Comparison of ENCODE assay signal across 8 cellular contexts in genomic region chr10:56360967-56361841, GRCh38. TPM values are rescaled to one million over a fixed set of nuclear protein-coding genes. Genes with fewer than 3 reads are reported as not detected.
DNase-seq lines count a peak whose midpoint lies in the region; ATAC-seq and TF ChIP-seq lines count a peak whose summit lies in the region.

Gene ZWINT, minus strand, starts transcription at chr10:56361259. Its CDS starts 23 bp downstream, at chr10:56361236.

- peak within 1 kb of the TSS; percentile 98 for H3K4me2 ChIP-seq in GM23338

- H3K27me3 Mint-ChIP-seq in GM23338 (ENCODE audit: insufficient read depth, low read depth, poor library complexity) (peaks cover 12% of the 10 kb centered on the region), naive B cell (no peaks in the 10 kb centered on the region)

- H3K27me3 ChIP-seq in GM23338 (ENCODE audit: insufficient read depth), result no peaks in the 10 kb centered on the region

- no peaks in the 10 kb centered on the region for H3K9me2 ChIP-seq in GM23338 (ENCODE audit: insufficient read depth)

- H3K79me2 ChIP-seq in GM23338 (replicated peaks; ENCODE audit: insufficient read depth), result peaks cover 33% of the 10 kb centered on the region

- 0 out of 2 replicates have a peak, but pooled peaks cover 4% of the 10 kb centered on the region for H3K4me1 ChIP-seq in GM23338 (ENCODE audit: insufficient read depth)

- H3K36me3 Mint-ChIP-seq in GM23338 (ENCODE audit: low read depth) (peaks cover 39% of the 10 kb centered on the region), naive B cell (no peaks in the 10 kb centered on the region)
- peaks cover 47% of the 10 kb centered on the region for H3K36me3 Mint-ChIP-seq in stimulated activated effector memory CD8-positive, alpha-beta T cell treated with anti-CD3 and anti-CD28 coated beads, Interleukin-12 subunit alpha, Interleukin-12 subunit beta, amount 100 ng/mL, for 72 hours

- peak within 1 kb of the TSS; percentile 45; the same call in 1 of the 2 replicates for H3K27ac ChIP-seq in GM23338 (ENCODE audit: low read depth)

- no peak for TF ChIP-seq CTCF in GM23338 (conservative IDR thresholded peaks at IDR 0.05; ENCODE audit: low read depth in 2 of 2)

- H3K4me1 Mint-ChIP-seq in GM23338 (no peaks in the 10 kb centered on the region; the same call in 2 of the 3 replicates), naive B cell (peaks cover 14 to 19% (median 18%) of the 10 kb centered on the region in 3 donors)
- H3K4me1 Mint-ChIP-seq in stimulated activated effector memory CD8-positive, alpha-beta T cell treated with anti-CD3 and anti-CD28 coated beads, Interleukin-12 subunit alpha, Interleukin-12 subunit beta, amount 100 ng/mL, for 72 hours, result peaks cover 33% of the 10 kb centered on the region

- no peaks in the 10 kb centered on the region for H3F3A ChIP-seq in GM23338 (replicated peaks; ENCODE audit: low read depth)

- peaks cover 6% of the 10 kb centered on the region; the same call in 1 of the 2 replicates for H4K20me1 ChIP-seq in GM23338 (replicated peaks; ENCODE audit: insufficient read depth)

- H3K4me3 Mint-ChIP-seq in GM23338 (peak within 1 kb of the TSS; percentile 99), naive B cell (peak within 1 kb of the TSS; percentile 88 to 98 (median 94))
- peak within 1 kb of the TSS; percentile 78 for H3K4me3 Mint-ChIP-seq in stimulated activated effector memory CD8-positive, alpha-beta T cell treated with anti-CD3 and anti-CD28 coated beads, Interleukin-12 subunit alpha, Interleukin-12 subunit beta, amount 100 ng/mL, for 72 hours

- H3K4me3 ChIP-seq in GM23338, result peak within 1 kb of the TSS; percentile 78

- H3K27ac Mint-ChIP-seq in GM23338, result peak within 1 kb of the TSS; percentile 97
- peak within 1 kb of the TSS; percentile 63 to 90 (median 84) for H3K27ac Mint-ChIP-seq in naive B cell
- peak within 1 kb of the TSS; percentile 84 for H3K27ac Mint-ChIP-seq in stimulated activated effector memory CD8-positive, alpha-beta T cell treated with anti-CD3 and anti-CD28 coated beads, Interleukin-12 subunit alpha, Interleukin-12 subunit beta, amount 100 ng/mL, for 72 hours

- H3K9me3 Mint-ChIP-seq in GM23338, result no peaks in the 10 kb centered on the region
- no peaks in the 10 kb centered on the region for H3K9me3 Mint-ChIP-seq in naive B cell
- H3K9me3 Mint-ChIP-seq in stimulated activated effector memory CD8-positive, alpha-beta T cell treated with anti-CD3 and anti-CD28 coated beads, Interleukin-12 subunit alpha, Interleukin-12 subunit beta, amount 100 ng/mL, for 72 hours, result no peaks in the 10 kb centered on the region

- ATAC-seq in GM23338, result peak; percentile 99
- peak; percentile 95 to 96 for ATAC-seq in naive B cell (ENCODE audit: low read depth in 2 of 2)
- peak; percentile 96 for ATAC-seq in stimulated activated effector memory CD8-positive, alpha-beta T cell treated with anti-CD3 and anti-CD28 coated beads, Interleukin-12 subunit alpha, Interleukin-12 subunit beta, amount 100 ng/mL, for 72 hours

- DNase-seq in Daoy (ENCODE audit: low read depth) (peak; percentile 96), GM23338 (ENCODE audit: low spot score) (peak; percentile 98), Kasumi-1 (lab: John Stamatoyannopoulos, UW) (peak; percentile 99 to 100), RPMI7951 (ENCODE audit: low read depth) (peak; percentile 93), activated T-helper 1 cell treated with Interleukin-2 at 50 U/mL for 16 hours (ENCODE audit: low read depth) (peak; percentile 86), fibroblast of gingiva (ENCODE audit: low read depth) (peak; percentile 96), naive B cell (peak; percentile 85)
- DNase-seq in stimulated activated effector memory CD8-positive, alpha-beta T cell treated with anti-CD3 and anti-CD28 coated beads, Interleukin-12 subunit alpha, Interleukin-12 subunit beta, amount 100 ng/mL, for 72 hours (ENCODE audit: low spot score in 2 of 2), result peak; percentile 83 to 94

- peak within 1 kb of the TSS; percentile 96 for H2AFZ ChIP-seq in GM23338

- peaks cover 14% of the 10 kb centered on the region; the same call in 1 of the 2 replicates for H3K36me3 ChIP-seq in GM23338 (ENCODE audit: insufficient read depth)

TF ChIP-seq in GM23338, 12 proteins besides CTCF, POLR2A, EP300 and RAD21:
- TF ChIP-seq ETS1 (IDR thresholded peaks at IDR 0.05) (no peak), JUNB (IDR thresholded peaks at IDR 0.05; ENCODE audit: unreplicated experiment) (no peak), POLR2AphosphoS5 (IDR thresholded peaks at IDR 0.05; ENCODE audit: low read depth) (peak; percentile 88), ZNF114 (CRISPR knock-in tag; IDR thresholded peaks at IDR 0.05) (no peak), CREB1 (CRISPR knock-in tag; IDR thresholded peaks at IDR 0.05; ENCODE audit: low read depth) (no peak)
TF ChIP-seq in GM23338: peak in this region for 1.

RNA-seq across cellular contexts. Expression of gene ZWINT, which starts in this region (rescaled TPM):
- total RNA-seq in Daoy (2014; rRNA removed; shearing (Covaris generic)), result 76.5 and 79.3 TPM in 2 replicates
- total RNA-seq in GM23338 (2014; rRNA removed; shearing (Covaris generic)), result 81.1 and 83.7 TPM in 2 replicates
- polyA plus RNA-seq in GM23338 (2016; fragmentation: Nextera tagmentation; extraction: Ambion mirVana), result 101 and 109 TPM in 2 replicates
- 115 and 124 TPM in 2 replicates for total RNA-seq in RPMI7951 (2014; rRNA removed; shearing (Covaris generic))
- under 1 TPM in 4 of 6 donors, not detected in 2; 0.18 to 0.90 (median 0.50) TPM for polyA plus RNA-seq in naive B cell (ENCODE audit: low read depth in 6 of 6)

Comparison
In these comparisons a context has a peak if more than half of its experiments do, and no peak if none do; other contexts are left out.
1. Peak in every context shown above with its lines: DNase-seq, ATAC-seq, H3K4me3 ChIP-seq and H3K27ac ChIP-seq.
2. RNA of gene ZWINT (polyA plus RNA-seq): 101 to 109 TPM in GM23338; 0.18 to 0.90 TPM in naive B cell; every median in the first group is over 10 times any median in the second.
3. Peak in DNase-seq and ATAC-seq in naive B cell; RNA of the gene not detected or under 1 TPM.